Comparison of ENCODE assay signal across 1 cellular context in genomic region chr7:24851791-24852190, GRCh38.
TF ChIP-seq lines count a peak whose summit lies in the region.

No MANE protein-coding gene starts in this region.

TF ChIP-seq in GM23338, 12 proteins besides CTCF, POLR2A, EP300 and RAD21 (continued from another document):
- no peak for TF ChIP-seq ZNF462 (CRISPR knock-in tag; IDR thresholded peaks at IDR 0.05)
- TF ChIP-seq STAT1 (IDR thresholded peaks at IDR 0.05; ENCODE audit: unreplicated experiment) = no peak
- no peak for TF ChIP-seq ETS1 (IDR thresholded peaks at IDR 0.05)
- TF ChIP-seq JUNB (IDR thresholded peaks at IDR 0.05; ENCODE audit: unreplicated experiment) = no peak
- TF ChIP-seq REST (IDR thresholded peaks at IDR 0.05; ENCODE audit: unreplicated experiment) = no peak
- TF ChIP-seq NANOG (IDR thresholded peaks at IDR 0.05; ENCODE audit: borderline replicate concordance) = no peak
- no peak for TF ChIP-seq ZNF331 (CRISPR knock-in tag; IDR thresholded peaks at IDR 0.05; ENCODE audit: low read depth)
- TF ChIP-seq CREB1 (CRISPR knock-in tag; IDR thresholded peaks at IDR 0.05; ENCODE audit: low read depth) = no peak
TF ChIP-seq in GM23338: peak in this region for 0.
